ENCODE assay signal across 7 cellular contexts in genomic region chr17:47216821-47217220, GRCh38. TPM values are rescaled to one million over a fixed set of nuclear protein-coding genes. Genes with fewer than 3 reads are reported as not detected.
"Had no signal": no experiment of that assay in that cellular context is flagged by ENCODE, and none has a peak within 500 bp of the region (broad histone marks: within the 10 kb centered on the region; RNA-seq: fewer than 3 reads in every experiment).

No MANE protein-coding gene starts in this region.

RNA-seq across cellular contexts. Expression of gene MYL4, which starts 7.7 kb away (rescaled TPM):
- total RNA-seq: esophagus mucosa, fibroblast of lung, mononuclear cell, neural crest cell, osteocyte, subcutaneous adipose tissue, vagina had no signal
